Comparison of ENCODE assay signal across 1 cellular context in genomic region chr14:21203470-21204166, GRCh38.
A peak's percentile ranks its signal among the peaks of the same experiment; 100 is the strongest.
TF ChIP-seq lines count a peak whose summit lies in the region.

No MANE protein-coding gene starts in this region.

TF ChIP-seq in HepG2, 621 proteins besides CTCF, POLR2A, EP300 and RAD21 (continued from another document and continues in another):
- no peak for TF ChIP-seq GPBP1L1 (CRISPR knock-in tag; IDR thresholded peaks at IDR 0.05)
- TF ChIP-seq RBM22 (optimal IDR thresholded peaks at IDR 0.05; ENCODE audit: low read length) = peak; percentile 80
- no peak for TF ChIP-seq YEATS2 (CRISPR knock-in tag; IDR thresholded peaks at IDR 0.05; ENCODE audit: borderline replicate concordance)
- TF ChIP-seq PAXIP1 (CRISPR knock-in tag; conservative IDR thresholded peaks at IDR 0.05) = no peak
- TF ChIP-seq ERF (CRISPR knock-in tag; IDR thresholded peaks at IDR 0.05) = no peak
- TF ChIP-seq TGIF2 (CRISPR knock-in tag; IDR thresholded peaks at IDR 0.05) = 0 out of 2 replicates have a peak, but pooled peaks have one; percentile 16
- TF ChIP-seq ZNF772 (CRISPR knock-in tag; IDR thresholded peaks at IDR 0.05) = peak; percentile 70; the same call in 1 of the 2 replicates
- TF ChIP-seq ZXDC (CRISPR knock-in tag; IDR thresholded peaks at IDR 0.05) = peak; percentile 64; the same call in 1 of the 2 replicates
- TF ChIP-seq ZKSCAN5 (CRISPR knock-in tag; IDR thresholded peaks at IDR 0.05) = no peak
- no peak for TF ChIP-seq MIXL1 (CRISPR knock-in tag; IDR thresholded peaks at IDR 0.05)
- TF ChIP-seq DNMT3B (CRISPR knock-in tag; conservative IDR thresholded peaks at IDR 0.05) = 0 out of 2 replicates have a peak, but pooled peaks have one; percentile 17
- 0 out of 2 replicates have a peak, but pooled peaks have one; percentile 44 for TF ChIP-seq ZC3H4 (CRISPR knock-in tag; IDR thresholded peaks at IDR 0.05; ENCODE audit: borderline replicate concordance)
- TF ChIP-seq ZNF775 (CRISPR knock-in tag; IDR thresholded peaks at IDR 0.05; ENCODE audit: borderline replicate concordance) = no peak
- TF ChIP-seq SIX4 (CRISPR knock-in tag; IDR thresholded peaks at IDR 0.05) = 0 out of 2 replicates have a peak, but pooled peaks have one; percentile 10
- TF ChIP-seq ZNF24 (IDR thresholded peaks at IDR 0.05) = no peak
- TF ChIP-seq HDAC2 (CRISPR knock-in tag; IDR thresholded peaks at IDR 0.05) = peak; percentile 28; the same call in 1 of the 2 replicates
- no peak for TF ChIP-seq ZNF710 (CRISPR knock-in tag; IDR thresholded peaks at IDR 0.05; ENCODE audit: borderline replicate concordance)
- TF ChIP-seq ZC3H13 (CRISPR knock-in tag; IDR thresholded peaks at IDR 0.05) = peak; percentile 36; the same call in 1 of the 2 replicates
- TF ChIP-seq HNRNPH1 (optimal IDR thresholded peaks at IDR 0.05; ENCODE audit: low read depth, low read length) = peak; percentile 30
- TF ChIP-seq ZFP91 (CRISPR knock-in tag; IDR thresholded peaks at IDR 0.05; ENCODE audit: borderline replicate concordance) = no peak; the same call in 1 of the 2 replicates
- peak; percentile 29; the same call in 1 of the 2 replicates for TF ChIP-seq MAX (IDR thresholded peaks at IDR 0.05)
- TF ChIP-seq SIN3A (IDR thresholded peaks at IDR 0.05; ENCODE audit: borderline replicate concordance, low read depth, low read length) = no peak
- 0 out of 2 replicates have a peak, but pooled peaks have one; percentile 11 for TF ChIP-seq RARA (CRISPR knock-in tag; IDR thresholded peaks at IDR 0.05)
- no peak for TF ChIP-seq PHF20 (CRISPR knock-in tag; IDR thresholded peaks at IDR 0.05)
- TF ChIP-seq ZFP36L2 (CRISPR knock-in tag; IDR thresholded peaks at IDR 0.05) = no peak
- TF ChIP-seq GTF2F1 (IDR thresholded peaks at IDR 0.05; ENCODE audit: low read length) = no peak
- TF ChIP-seq HNF1A (IDR thresholded peaks at IDR 0.05; ENCODE audit: low read depth) = no peak
- peak; percentile 43; the same call in 1 of the 2 replicates for TF ChIP-seq HNF1A (CRISPR knock-in tag; IDR thresholded peaks at IDR 0.05; ENCODE audit: borderline replicate concordance)
- TF ChIP-seq ZMYM4 (CRISPR knock-in tag; IDR thresholded peaks at IDR 0.05) = peak; percentile 36; the same call in 1 of the 2 replicates
- TF ChIP-seq ZSCAN5A (CRISPR knock-in tag; IDR thresholded peaks at IDR 0.05; ENCODE audit: borderline replicate concordance) = peak; percentile 67; the same call in 1 of the 2 replicates
- TF ChIP-seq ZMAT3 (CRISPR knock-in tag; conservative IDR thresholded peaks at IDR 0.05) = no peak
- TF ChIP-seq ZNF580 (CRISPR knock-in tag; IDR thresholded peaks at IDR 0.05; ENCODE audit: borderline replicate concordance, low read depth) = no peak
- TF ChIP-seq HOXA5 (CRISPR knock-in tag; IDR thresholded peaks at IDR 0.05) = no peak
- TF ChIP-seq FOXM1 (CRISPR knock-in tag; IDR thresholded peaks at IDR 0.05) = no peak; the same call in 1 of the 2 replicates
- no peak; the same call in 1 of the 2 replicates for TF ChIP-seq BRD4 (CRISPR knock-in tag; IDR thresholded peaks at IDR 0.05)
- TF ChIP-seq ZNF441 (CRISPR knock-in tag; IDR thresholded peaks at IDR 0.05; ENCODE audit: borderline replicate concordance) = no peak
- TF ChIP-seq SSRP1 (CRISPR knock-in tag; IDR thresholded peaks at IDR 0.05) = no peak
- TF ChIP-seq CBX1 (IDR thresholded peaks at IDR 0.05; ENCODE audit: low read depth) = no peak
- TF ChIP-seq FOSL2 (CRISPR knock-in tag; IDR thresholded peaks at IDR 0.05) = no peak
- no peak for TF ChIP-seq ATM (IDR thresholded peaks at IDR 0.05; ENCODE audit: borderline replicate concordance)
- TF ChIP-seq AGO2 (optimal IDR thresholded peaks at IDR 0.05; ENCODE audit: low read depth, low read length) = peak; percentile 64
- TF ChIP-seq CHCHD3 (CRISPR knock-in tag; IDR thresholded peaks at IDR 0.05) = no peak
- peak; percentile 29 for TF ChIP-seq ZNF781 (CRISPR knock-in tag; IDR thresholded peaks at IDR 0.05; ENCODE audit: borderline replicate concordance, not compliant biosample characterization)
- no peak for TF ChIP-seq ZNF766 (CRISPR knock-in tag; IDR thresholded peaks at IDR 0.05; ENCODE audit: borderline replicate concordance)
- TF ChIP-seq ZFP36 (IDR thresholded peaks at IDR 0.05; ENCODE audit: borderline replicate concordance, low read depth, low read length, partially characterized antibody) = no peak
- TF ChIP-seq ATF2 (CRISPR knock-in tag; IDR thresholded peaks at IDR 0.05) = 0 out of 2 replicates have a peak, but pooled peaks have one; percentile 21
- TF ChIP-seq TRIM24 (CRISPR knock-in tag; IDR thresholded peaks at IDR 0.05) = no peak
